In the genomic region with DNA sequence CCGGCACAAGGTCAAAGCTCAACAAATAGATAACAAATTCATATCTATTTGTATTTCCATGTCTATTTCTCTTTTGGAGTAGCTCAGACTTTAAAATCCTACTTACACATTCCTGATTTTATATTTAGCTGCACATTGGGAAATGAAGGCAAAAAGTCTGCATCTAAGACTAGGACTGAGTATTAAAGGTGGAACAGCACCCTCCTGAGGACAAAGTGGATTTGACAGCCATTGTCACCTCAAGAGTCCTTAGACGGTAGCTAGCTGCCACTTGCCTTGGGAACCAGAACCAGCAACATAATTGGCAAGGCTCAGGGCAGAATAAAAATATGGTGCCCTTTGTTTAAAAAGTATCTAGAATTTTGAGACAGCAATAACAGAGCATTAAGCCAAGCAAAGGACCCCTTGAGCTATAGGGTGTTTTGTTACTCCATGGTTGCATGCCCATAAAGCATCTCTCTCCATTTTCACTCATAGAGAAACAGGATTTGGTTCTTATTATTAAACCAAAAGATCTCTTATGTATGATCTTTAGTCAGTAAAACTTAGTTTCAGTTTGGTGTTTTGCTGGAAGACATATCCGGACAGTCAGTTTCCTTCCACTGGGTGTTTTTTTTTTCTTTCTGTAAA, we compare ENCODE assay signal across 9 cellular contexts. TPM values are rescaled to one million over a fixed set of nuclear protein-coding genes. Genes with fewer than 3 reads are reported as not detected.
A peak's percentile ranks its signal among the peaks of the same experiment; 100 is the strongest.
DNase-seq lines count a peak whose midpoint lies in the region; ATAC-seq and TF ChIP-seq lines count a peak whose summit lies in the region.
"Had no signal": no experiment of that assay in that cellular context is flagged by ENCODE, and none has a peak within 500 bp of the region (broad histone marks: within the 10 kb centered on the region; RNA-seq: fewer than 3 reads in every experiment).

No MANE protein-coding gene starts in this region.

- peak; percentile 56 for DNase-seq in activated CD8-positive, alpha-beta memory T cell treated with anti-CD3 and anti-CD28 coated beads, Interleukin-2, amount 10 ng/mL, durations not matched to agents 7 days and 5 days
- DNase-seq in activated CD8-positive, alpha-beta memory T cell treated with anti-CD3 and anti-CD28 coated beads, Interleukin-2, amount 50 U/mL, for 48 hours, result no peak
- peak; percentile 39 for DNase-seq in H7
- peak; percentile 52 for DNase-seq in LoVo (ENCODE audit: low spot score)
- no peak for DNase-seq in RWPE2 (ENCODE audit: low spot score)
- peak; percentile 89 for DNase-seq in choroid plexus epithelial cell (ENCODE audit: low read depth)
- DNase-seq in left lung, result no peak
- no peak for DNase-seq in suprapubic skin (ENCODE audit: low spot score in 2 of 2)

- peak; percentile 55 for ATAC-seq in activated CD8-positive, alpha-beta memory T cell treated with anti-CD3 and anti-CD28 coated beads, Interleukin-2, amount 10 ng/mL, durations not matched to agents 7 days and 5 days
- peak; percentile 78; the same call in 2 of the 3 replicates for ATAC-seq in RWPE2 (ENCODE audit: low read depth)
- ATAC-seq in left lung, result peak; percentile 92

- H3K9me3 Mint-ChIP-seq in activated CD8-positive, alpha-beta memory T cell treated with anti-CD3 and anti-CD28 coated beads, Interleukin-2, amount 10 ng/mL, durations not matched to agents 7 days and 5 days (ENCODE audit: low read depth), result no peaks in the 10 kb centered on the region
- H3K9me3 Mint-ChIP-seq: dendritic cell treated with granulocyte-macrophage colony-stimulating factor and Interleukin-4, amounts not matched to agents 40 ng/mL and 50 ng/mL, for 4 days had no signal

- H3K9me3 ChIP-seq in RWPE2 (ENCODE audit: severe bottlenecking) (no peaks in the 10 kb centered on the region), left lung (no peaks in the 10 kb centered on the region), suprapubic skin (no peaks in the 10 kb centered on the region)

- no peak overlapping the region for H3K4me3 Mint-ChIP-seq in activated CD8-positive, alpha-beta memory T cell treated with anti-CD3 and anti-CD28 coated beads, Interleukin-2, amount 10 ng/mL, durations not matched to agents 7 days and 5 days
- H3K4me3 Mint-ChIP-seq: dendritic cell treated with granulocyte-macrophage colony-stimulating factor and Interleukin-4, amounts not matched to agents 40 ng/mL and 50 ng/mL, for 4 days had no signal

- peaks cover 49% of the 10 kb centered on the region for H3K27me3 Mint-ChIP-seq in activated CD8-positive, alpha-beta memory T cell treated with anti-CD3 and anti-CD28 coated beads, Interleukin-2, amount 10 ng/mL, durations not matched to agents 7 days and 5 days
- H3K27me3 Mint-ChIP-seq: dendritic cell treated with granulocyte-macrophage colony-stimulating factor and Interleukin-4, amounts not matched to agents 40 ng/mL and 50 ng/mL, for 4 days had no signal

- H3K36me3 Mint-ChIP-seq in activated CD8-positive, alpha-beta memory T cell treated with anti-CD3 and anti-CD28 coated beads, Interleukin-2, amount 10 ng/mL, durations not matched to agents 7 days and 5 days, result no peaks in the 10 kb centered on the region

- H3K4me1 Mint-ChIP-seq in activated CD8-positive, alpha-beta memory T cell treated with anti-CD3 and anti-CD28 coated beads, Interleukin-2, amount 10 ng/mL, durations not matched to agents 7 days and 5 days, result peaks cover 6% of the 10 kb centered on the region

- 51% methylated on average over 3 of the region's 3 CpGs for WGBS in suprapubic skin

- CTCF ChIA-PET in activated CD8-positive, alpha-beta memory T cell treated with anti-CD3 and anti-CD28 coated beads, Interleukin-2, amount 10 ng/mL, durations not matched to agents 7 days and 5 days (lab: Charles Lee), result interaction anchor here (0.6 to 2.7 kb wide), 20 partner anchors 18 to 816 kb away, joined by 3 to 13 read pairs (median 3); no protein-coding TSS in a partner anchor

- intact Hi-C loops in left lung (cut with DNase I), result no loop called here

- no peaks in the 10 kb centered on the region for H3K36me3 ChIP-seq in H7 (replicated peaks; ENCODE audit: control insufficient read depth, insufficient read depth, low read length)
- no peaks in the 10 kb centered on the region for H3K36me3 ChIP-seq in RWPE2 (ENCODE audit: low read depth)
- H3K36me3 ChIP-seq in left lung, result no peaks in the 10 kb centered on the region
- H3K36me3 ChIP-seq in suprapubic skin, result no peaks in the 10 kb centered on the region

- no peak overlapping the region for H3K27ac Mint-ChIP-seq in activated CD8-positive, alpha-beta memory T cell treated with anti-CD3 and anti-CD28 coated beads, Interleukin-2, amount 10 ng/mL, durations not matched to agents 7 days and 5 days
- H3K27ac Mint-ChIP-seq: dendritic cell treated with granulocyte-macrophage colony-stimulating factor and Interleukin-4, amounts not matched to agents 40 ng/mL and 50 ng/mL, for 4 days had no signal

- H3K27ac ChIP-seq in RWPE2 (ENCODE audit: poor library complexity, severe bottlenecking), result no peak overlapping the region
- H3K27ac ChIP-seq in left lung, result no peak overlapping the region
- H3K27ac ChIP-seq in suprapubic skin, result no peak overlapping the region

- H3K4me3 ChIP-seq in H7 (ENCODE audit: insufficient read depth, low read depth, low read length), result no peak overlapping the region
- no peak overlapping the region for H3K4me3 ChIP-seq in RWPE2 (ENCODE audit: severe bottlenecking)
- no peak overlapping the region for H3K4me3 ChIP-seq in choroid plexus epithelial cell (ENCODE audit: low read depth, low read length)
- H3K4me3 ChIP-seq in left lung, result no peak overlapping the region
- H3K4me3 ChIP-seq in suprapubic skin, result no peak overlapping the region

- TF ChIP-seq EP300 in suprapubic skin (IDR thresholded peaks at IDR 0.05), result no peak

- peak; percentile 77 for TF ChIP-seq CTCF in RWPE2 (IDR thresholded peaks at IDR 0.05; ENCODE audit: poor library complexity, severe bottlenecking)
- TF ChIP-seq CTCF in choroid plexus epithelial cell (conservative IDR thresholded peaks at IDR 0.05; ENCODE audit: low read depth, low read length), result peak; percentile 82
- TF ChIP-seq CTCF in left lung (IDR thresholded peaks at IDR 0.05), result peak; percentile 37 to 55
- TF ChIP-seq CTCF in suprapubic skin (IDR thresholded peaks at IDR 0.05), result peak; percentile 19 to 38

- no peak for TF ChIP-seq POLR2A in suprapubic skin (IDR thresholded peaks at IDR 0.05)

- no peaks in the 10 kb centered on the region for H3K27me3 ChIP-seq in H7 (ENCODE audit: control insufficient read depth, insufficient read depth, low read length)
- no peaks in the 10 kb centered on the region for H3K27me3 ChIP-seq in RWPE2 (ENCODE audit: insufficient read depth, poor library complexity, severe bottlenecking)
- H3K27me3 ChIP-seq in left lung, result no peaks in the 10 kb centered on the region
- H3K27me3 ChIP-seq in suprapubic skin, result no peaks in the 10 kb centered on the region

- H3K4me1 ChIP-seq in RWPE2 (ENCODE audit: insufficient read depth, poor library complexity, severe bottlenecking) (no peaks in the 10 kb centered on the region), left lung (no peaks in the 10 kb centered on the region), suprapubic skin (no peaks in the 10 kb centered on the region)

RNA-seq across cellular contexts. Expression of gene SGIP1, which starts 30.0 kb away (rescaled TPM):
- total RNA-seq in activated CD8-positive, alpha-beta memory T cell treated with anti-CD3 and anti-CD28 coated beads, Interleukin-2, amount 10 ng/mL, durations not matched to agents 7 days and 5 days, result not detected
- total RNA-seq in H7 (2014; rRNA removed; shearing (Covaris generic)), result 0.14 TPM in 1 of 2 replicates, not detected in the other
- total RNA-seq in left lung (1 to 10 TPM; 6.8 to 7.1 TPM), suprapubic skin (1 to 10 TPM in 1 of 4 donors, under 1 TPM in 3; 0.10 to 2.8 (median 0.66) TPM)

Comparison
In these comparisons a context has a peak if more than half of its experiments do, and no peak if none do; other contexts are left out.
1. DNase-seq: peak in activated CD8-positive, alpha-beta memory T cell treated with anti-CD3 and anti-CD28 coated beads, Interleukin-2, amount 10 ng/mL, durations not matched to agents 7 days and 5 days (single experiment), H7 (single experiment), LoVo (single experiment) and choroid plexus epithelial cell (single experiment); none in activated CD8-positive, alpha-beta memory T cell treated with anti-CD3 and anti-CD28 coated beads, Interleukin-2, amount 50 U/mL, for 48 hours (single experiment), RWPE2 (single experiment), left lung (0 of 2) and suprapubic skin (0 of 2).
2. CTCF ChIP-seq: peak in every context shown above with its lines; median percentile 82 in choroid plexus epithelial cell; 77 in RWPE2; 46 in left lung; 28 in suprapubic skin.
3. Peak in every context shown above with its lines, with median percentiles within 50 percentile points of each other: ATAC-seq.